Comparison of ENCODE assay signal across 8 cellular contexts in genomic region chr20:43456809-43457639, GRCh38. TPM values are rescaled to one million over a fixed set of nuclear protein-coding genes. Genes with fewer than 3 reads are reported as not detected.
A peak's percentile ranks its signal among the peaks of the same experiment; 100 is the strongest.
DNase-seq lines count a peak whose midpoint lies in the region; ATAC-seq and TF ChIP-seq lines count a peak whose summit lies in the region.

No MANE protein-coding gene starts in this region.

- peak overlapping the region; percentile 100 for H3K9ac ChIP-seq in BLaER1 treated with 17β-estradiol and CSF1 and Interleukin-3, amounts not matched to agents 10 nM and 100 nM

- TF ChIP-seq CTCF in right lobe of liver (IDR thresholded peaks at IDR 0.05), result no peak

- under 1% methylated on average over 50 of the region's 53 CpGs for WGBS in right lobe of liver (ENCODE audit: insufficient coverage, low coverage, low lambda C conversion rate, missing lambda C conversion rate)

- peaks cover 0 to 7% (median 0%) of the 10 kb centered on the region in 11 experiments; a peak in 3 of 22 replicates for H3K9me3 ChIP-seq in BLaER1 treated with 17β-estradiol and CSF1 and Interleukin-3, amounts not matched to agents 10 nM and 100 nM (replicated peaks in 1 of 11)
- no peaks in the 10 kb centered on the region for H3K9me3 ChIP-seq in right lobe of liver

- H3K27me3 ChIP-seq in BLaER1 treated with 17β-estradiol and CSF1 and Interleukin-3, amounts not matched to agents 10 nM and 100 nM, result no peaks in the 10 kb centered on the region
- H3K27me3 ChIP-seq in right lobe of liver, result no peaks in the 10 kb centered on the region

- peak; percentile 70 for ATAC-seq in GM19397 (IDR thresholded peaks at IDR 0.05; ENCODE audit: unreplicated experiment)
- peak; percentile 52 for ATAC-seq in HG03558 (IDR thresholded peaks at IDR 0.05; ENCODE audit: extremely low read depth, unreplicated experiment)
- peak; percentile 83 to 88 (median 84) for ATAC-seq in right lobe of liver

- H3K27ac ChIP-seq in BLaER1 treated with 17β-estradiol and CSF1 and Interleukin-3, amounts not matched to agents 10 nM and 100 nM, result peak overlapping the region; percentile 100
- H3K27ac ChIP-seq in right lobe of liver, result peak overlapping the region; percentile 100

- H4K20me1 ChIP-seq in BLaER1 treated with 17β-estradiol and CSF1 and Interleukin-3, amounts not matched to agents 10 nM and 100 nM, result peaks cover 32 to 41% (median 37%) of the 10 kb centered on the region in 11 experiments; a peak in 21 of 22 replicates

- peaks cover 32 to 33% (median 32%) of the 10 kb centered on the region in 11 experiments for H3K36me3 ChIP-seq in BLaER1 treated with 17β-estradiol and CSF1 and Interleukin-3, amounts not matched to agents 10 nM and 100 nM
- H3K36me3 ChIP-seq in right lobe of liver, result peaks cover 5 to 29% (median 17%) of the 10 kb centered on the region in 4 donors

- TF ChIP-seq POLR2A in right lobe of liver (IDR thresholded peaks at IDR 0.05), result no peak

- H3K4me3 ChIP-seq in BLaER1 treated with 17β-estradiol and CSF1 and Interleukin-3, amounts not matched to agents 10 nM and 100 nM, result peak overlapping the region; percentile 79 to 96 (median 95)
- H3K4me3 ChIP-seq in right lobe of liver, result peak overlapping the region; percentile 89 to 94 (median 93)

- intact Hi-C loops in right lobe of liver (cut with DNase I), result no loop called here

- peaks cover 22 to 36% (median 27%) of the 10 kb centered on the region in 10 experiments for H3K4me1 ChIP-seq in BLaER1 treated with 17β-estradiol and CSF1 and Interleukin-3, amounts not matched to agents 10 nM and 100 nM
- peaks cover 0 to 31% (median 9%) of the 10 kb centered on the region in 4 donors for H3K4me1 ChIP-seq in right lobe of liver

- peak overlapping the region; percentile 76 to 99 (median 91) for H3K4me2 ChIP-seq in BLaER1 treated with 17β-estradiol and CSF1 and Interleukin-3, amounts not matched to agents 10 nM and 100 nM

- DNase-seq in NCI-H748 treated with DMSO at 0.1 percent for 48 hours (lab: John Stamatoyannopoulos, UW) (peak; percentile 91), ecto neural progenitor cell (ENCODE audit: low spot score) (peak; percentile 92), right lobe of liver (peak; percentile 88 to 93 (median 91))
- DNase-seq in activated CD4-positive, alpha-beta T cell treated with anti-CD3 and anti-CD28 coated beads, Interleukin-2, amount 50 U/mL, for 48 hours, result peak; percentile 84 to 88
- DNase-seq in stimulated activated CD4-positive, alpha-beta T cell treated with anti-CD3 and anti-CD28 coated beads, Interleukin-4, amount 100 ng/mL, for 1 hour, result peak; percentile 79

RNA-seq across cellular contexts. Expression of gene SRSF6, which starts 0.7 kb away (rescaled TPM):
- 100 to 1,000 TPM in 1 of 6 experiments, 10 to 100 TPM in 5; 35.1 to 111 (median 76.8) TPM for total RNA-seq in right lobe of liver

RNA-seq across cellular contexts. Expression of gene L3MBTL1, which starts 50.5 kb away (rescaled TPM):
- total RNA-seq in right lobe of liver, result 1 to 10 TPM; 1.2 to 3.2 (median 2.4) TPM

Comparison
In these comparisons a context has a peak if more than half of its experiments do, and no peak if none do; other contexts are left out.
1. Peak in every context shown above with its lines: DNase-seq, ATAC-seq, H3K4me3 ChIP-seq and H3K27ac ChIP-seq.